ENCODE assay signal across 1 cellular context in the genomic region with DNA sequence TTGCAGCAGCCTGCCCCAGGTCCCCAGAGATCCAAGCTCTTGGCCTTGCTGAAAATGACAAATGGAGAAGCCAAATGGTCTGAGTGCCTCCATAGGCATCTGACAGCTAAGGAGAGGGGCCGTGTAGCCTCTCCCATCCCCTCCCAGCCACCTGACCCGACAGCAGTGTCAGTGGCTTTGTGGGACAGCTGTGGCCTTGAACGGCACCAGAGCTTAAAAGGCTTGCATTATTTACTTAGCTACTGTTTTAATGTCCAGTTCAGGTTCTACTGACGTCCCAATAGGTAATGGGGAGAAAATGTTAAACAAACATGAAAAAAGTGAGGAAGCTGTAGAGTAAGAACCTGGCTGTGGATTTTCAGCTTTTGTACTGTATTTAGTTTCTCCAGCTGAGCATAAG.
TF ChIP-seq lines count a peak whose summit lies in the region.

No MANE protein-coding gene starts in this region.

TF ChIP-seq in HepG2, 621 proteins besides CTCF, POLR2A, EP300 and RAD21 (continued from another document):
- TF ChIP-seq, protein P1, sequence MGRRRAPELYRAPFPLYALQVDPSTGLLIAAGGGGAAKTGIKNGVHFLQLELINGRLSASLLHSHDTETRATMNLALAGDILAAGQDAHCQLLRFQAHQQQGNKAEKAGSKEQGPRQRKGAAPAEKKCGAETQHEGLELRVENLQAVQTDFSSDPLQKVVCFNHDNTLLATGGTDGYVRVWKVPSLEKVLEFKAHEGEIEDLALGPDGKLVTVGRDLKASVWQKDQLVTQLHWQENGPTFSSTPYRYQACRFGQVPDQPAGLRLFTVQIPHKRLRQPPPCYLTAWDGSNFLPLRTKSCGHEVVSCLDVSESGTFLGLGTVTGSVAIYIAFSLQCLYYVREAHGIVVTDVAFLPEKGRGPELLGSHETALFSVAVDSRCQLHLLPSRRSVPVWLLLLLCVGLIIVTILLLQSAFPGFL (CRISPR knock-in tag; IDR thresholded peaks at IDR 0.05): no peak
- TF ChIP-seq ZSCAN9 (CRISPR knock-in tag; IDR thresholded peaks at IDR 0.05; ENCODE audit: borderline replicate concordance): no peak
